Comparison of ENCODE assay signal across 8 cellular contexts in the genomic region with DNA sequence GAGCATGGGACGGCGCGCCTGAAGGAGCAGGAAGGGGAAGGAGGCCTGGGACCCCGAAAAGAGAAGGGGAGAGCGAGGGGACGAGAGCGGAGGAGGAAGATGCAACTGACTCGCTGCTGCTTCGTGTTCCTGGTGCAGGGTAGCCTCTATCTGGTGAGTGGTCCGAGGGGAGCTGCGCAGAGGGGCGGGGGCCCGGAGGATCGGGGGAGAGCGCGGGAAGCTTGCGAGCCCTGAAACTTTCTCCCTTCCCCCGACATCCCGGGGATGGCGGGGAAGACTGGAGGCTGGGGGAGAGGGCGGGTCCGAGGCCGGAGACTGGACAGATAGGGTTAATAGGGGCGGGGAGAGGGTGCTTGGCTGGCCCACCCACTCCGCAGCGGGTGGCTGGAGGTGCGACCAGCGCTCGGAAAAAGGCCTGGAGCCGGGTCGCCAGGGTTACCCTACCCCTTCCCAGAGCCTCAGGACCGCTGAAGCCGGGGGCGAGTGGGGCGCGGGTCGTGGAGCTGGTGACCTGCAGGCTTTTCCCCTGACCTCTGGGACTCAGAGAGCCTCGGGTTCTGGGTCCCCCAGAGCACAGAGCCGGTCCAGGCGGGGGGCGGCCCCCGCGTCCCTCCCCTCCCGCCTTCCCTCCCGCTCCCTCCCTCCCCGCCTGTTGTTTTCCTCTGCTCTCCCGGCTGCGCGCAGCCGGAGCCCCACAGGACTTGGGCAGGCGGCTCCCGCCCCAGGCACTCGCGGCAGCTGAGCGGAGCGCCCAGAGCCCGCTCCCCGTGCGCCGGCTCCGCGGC. TPM values are rescaled to one million over a fixed set of nuclear protein-coding genes. Genes with fewer than 3 reads are reported as not detected.
DNase-seq lines count a peak whose midpoint lies in the region; ATAC-seq and TF ChIP-seq lines count a peak whose summit lies in the region.

No MANE protein-coding gene starts in this region.

- peak overlapping the region; percentile 64 for H3K4me3 Mint-ChIP-seq in activated CD8-positive, alpha-beta memory T cell treated with anti-CD3 and anti-CD28 coated beads, Interleukin-2, amount 10 ng/mL, durations not matched to agents 7 days and 5 days
- H3K4me3 Mint-ChIP-seq in endothelial cell (ENCODE audit: unreplicated experiment), result peak overlapping the region; percentile 93

- H3K27me3 ChIP-seq in RWPE2 (ENCODE audit: insufficient read depth, poor library complexity, severe bottlenecking), result no peaks in the 10 kb centered on the region

- H3K4me3 ChIP-seq in RWPE2 (ENCODE audit: severe bottlenecking) (peak overlapping the region; percentile 45), mucosa of descending colon (no peak overlapping the region)

- H3K27ac ChIP-seq in RWPE2 (ENCODE audit: poor library complexity, severe bottlenecking), result no peak overlapping the region

- no peaks in the 10 kb centered on the region for H3K9me3 ChIP-seq in RWPE2 (ENCODE audit: severe bottlenecking)
- H3K9me3 ChIP-seq in mucosa of descending colon, result no peaks in the 10 kb centered on the region

- ATAC-seq in activated CD8-positive, alpha-beta memory T cell treated with anti-CD3 and anti-CD28 coated beads, Interleukin-2, amount 10 ng/mL, durations not matched to agents 7 days and 5 days, result peak; percentile 10
- ATAC-seq in RWPE2 (ENCODE audit: low read depth) (peak; percentile 60), mucosa of descending colon (peak; percentile 42), GM21786 (IDR thresholded peaks at IDR 0.05; ENCODE audit: unreplicated experiment) (no peak), HG02938 (IDR thresholded peaks at IDR 0.05; ENCODE audit: unreplicated experiment) (no peak)

- no peak overlapping the region for H3K27ac Mint-ChIP-seq in activated CD8-positive, alpha-beta memory T cell treated with anti-CD3 and anti-CD28 coated beads, Interleukin-2, amount 10 ng/mL, durations not matched to agents 7 days and 5 days
- H3K27ac Mint-ChIP-seq in endothelial cell (ENCODE audit: unreplicated experiment), result no peak overlapping the region

- peaks cover 59% of the 10 kb centered on the region for H3K27me3 Mint-ChIP-seq in activated CD8-positive, alpha-beta memory T cell treated with anti-CD3 and anti-CD28 coated beads, Interleukin-2, amount 10 ng/mL, durations not matched to agents 7 days and 5 days
- H3K27me3 Mint-ChIP-seq in endothelial cell (ENCODE audit: unreplicated experiment), result peaks cover 21% of the 10 kb centered on the region

- CTCF ChIA-PET in activated CD8-positive, alpha-beta memory T cell treated with anti-CD3 and anti-CD28 coated beads, Interleukin-2, amount 10 ng/mL, durations not matched to agents 7 days and 5 days (lab: Charles Lee), result interaction anchor here (0.9 to 14.5 kb wide), 12 partner anchors 10 to 421 kb away, joined by 3 to 734 read pairs (median 6); a partner anchor contains a TSS

- H3K36me3 Mint-ChIP-seq in activated CD8-positive, alpha-beta memory T cell treated with anti-CD3 and anti-CD28 coated beads, Interleukin-2, amount 10 ng/mL, durations not matched to agents 7 days and 5 days, result no peaks in the 10 kb centered on the region
- H3K36me3 Mint-ChIP-seq in endothelial cell (ENCODE audit: low read depth, unreplicated experiment), result no peaks in the 10 kb centered on the region

- H3K4me1 ChIP-seq in RWPE2 (ENCODE audit: insufficient read depth, poor library complexity, severe bottlenecking) (peaks cover 8% of the 10 kb centered on the region), mucosa of descending colon (ENCODE audit: low read depth) (peaks cover 18% of the 10 kb centered on the region)

- TF ChIP-seq CTCF in RWPE2 (IDR thresholded peaks at IDR 0.05; ENCODE audit: poor library complexity, severe bottlenecking) (no peak), endothelial cell (IDR thresholded peaks at IDR 0.05; ENCODE audit: unreplicated experiment) (no peak), mucosa of descending colon (IDR thresholded peaks at IDR 0.05) (no peak)

- intact Hi-C loops in mucosa of descending colon (cut with DNase I, micrococcal nuclease), result no loop called here

- no peaks in the 10 kb centered on the region for H3K36me3 ChIP-seq in RWPE2 (ENCODE audit: low read depth)
- H3K36me3 ChIP-seq in mucosa of descending colon (ENCODE audit: low read depth), result no peaks in the 10 kb centered on the region

- peaks cover 15% of the 10 kb centered on the region for H3K4me1 Mint-ChIP-seq in activated CD8-positive, alpha-beta memory T cell treated with anti-CD3 and anti-CD28 coated beads, Interleukin-2, amount 10 ng/mL, durations not matched to agents 7 days and 5 days
- peaks cover 16% of the 10 kb centered on the region for H3K4me1 Mint-ChIP-seq in endothelial cell (ENCODE audit: unreplicated experiment)

- DNase-seq in activated CD8-positive, alpha-beta memory T cell treated with anti-CD3 and anti-CD28 coated beads, Interleukin-2, amount 10 ng/mL, durations not matched to agents 7 days and 5 days, result no peak
- no peak for DNase-seq in activated CD8-positive, alpha-beta memory T cell treated with anti-CD3 and anti-CD28 coated beads for 24 hours
- DNase-seq in RWPE2 (ENCODE audit: low spot score) (no peak), endothelial cell (ENCODE audit: low spot score) (peak; percentile 58), mucosa of descending colon (peak in 1 of 3 donors; percentile 21), superior temporal gyrus (ENCODE audit: extremely low spot score) (no peak)

- H3K9me3 Mint-ChIP-seq in activated CD8-positive, alpha-beta memory T cell treated with anti-CD3 and anti-CD28 coated beads, Interleukin-2, amount 10 ng/mL, durations not matched to agents 7 days and 5 days (ENCODE audit: low read depth), result no peaks in the 10 kb centered on the region
- H3K9me3 Mint-ChIP-seq in endothelial cell (ENCODE audit: unreplicated experiment), result no peaks in the 10 kb centered on the region

RNA-seq across cellular contexts. Expression of a gene that starts 0.6 kb away (rescaled TPM):
- total RNA-seq in activated CD8-positive, alpha-beta memory T cell treated with anti-CD3 and anti-CD28 coated beads, Interleukin-2, amount 10 ng/mL, durations not matched to agents 7 days and 5 days, result under 1 TPM in 1 of 2 experiments, not detected in 1; 0.09 TPM
- total RNA-seq in endothelial cell (ENCODE audit: unreplicated experiment), result 6.6 TPM
- total RNA-seq in mucosa of descending colon, result 10 to 100 TPM in 1 of 3 donors, 1 to 10 TPM in 1, under 1 TPM in 1; 0.93 to 19.9 (median 2.3) TPM

Comparison
In these comparisons a context has a peak if more than half of its experiments do, and no peak if none do; other contexts are left out.
1. ATAC-seq: peak in activated CD8-positive, alpha-beta memory T cell treated with anti-CD3 and anti-CD28 coated beads, Interleukin-2, amount 10 ng/mL, durations not matched to agents 7 days and 5 days (single experiment), RWPE2 (single experiment) and mucosa of descending colon (single experiment); none in GM21786 (single experiment) and HG02938 (single experiment).